Comparison of ENCODE assay signal across 9 cellular contexts in genomic region chr14:99273025-99273723, GRCh38. TPM values are rescaled to one million over a fixed set of nuclear protein-coding genes. Genes with fewer than 3 reads are reported as not detected.
A peak's percentile ranks its signal among the peaks of the same experiment; 100 is the strongest.
DNase-seq lines count a peak whose midpoint lies in the region; ATAC-seq and TF ChIP-seq lines count a peak whose summit lies in the region.
"Had no signal": no experiment of that assay in that cellular context is flagged by ENCODE, and none has a peak within 500 bp of the region (broad histone marks: within the 10 kb centered on the region; RNA-seq: fewer than 3 reads in every experiment).

No MANE protein-coding gene starts in this region.

- H3K27me3 ChIP-seq in HAP-1 (ENCODE audit: low read depth) (peaks cover 19% of the 10 kb centered on the region), Peyer's patch (peaks cover 0 to 9% of the 10 kb centered on the region in 2 donors), dorsolateral prefrontal cortex (peaks cover 0 to 82% (median 56%) of the 10 kb centered on the region in 45 donors), trophoblast cell (ENCODE audit: insufficient read depth, low read length) (peaks cover 9% of the 10 kb centered on the region)

- H2BK5ac ChIP-seq in trophoblast cell (ENCODE audit: low read depth, low read length, poor library complexity), result peak overlapping the region; percentile 38

- no peak for TF ChIP-seq CTCF in Peyer's patch (IDR thresholded peaks at IDR 0.05)
- no peak for TF ChIP-seq CTCF in dorsolateral prefrontal cortex (IDR thresholded peaks at IDR 0.05 in 54 of 56, conservative IDR thresholded peaks at IDR 0.05 in 2 of 56; ENCODE audit: low read depth in 1 of 56, partially characterized antibody in 56 of 56)

- H3K4ac ChIP-seq in trophoblast cell (ENCODE audit: low read depth, low read length), result no peak overlapping the region

- in situ Hi-C loops in HAP-1 (cut with MboI; ENCODE audit: low sequenced_read_pairs), result no loop called here

- peak overlapping the region; percentile 33 for H3K9ac ChIP-seq in trophoblast cell (ENCODE audit: low read length)

- H2BK12ac ChIP-seq in trophoblast cell (ENCODE audit: low read length), result peak overlapping the region; percentile 32

- H2AK5ac ChIP-seq in trophoblast cell (ENCODE audit: low read length), result no peak overlapping the region

- peak overlapping the region; percentile 96 for H3K4me2 ChIP-seq in trophoblast cell (ENCODE audit: low read length)

- H3K4me3 ChIP-seq in HAP-1 (no peak overlapping the region; the same call in 1 of the 2 replicates), Peyer's patch (peak overlapping the region; percentile 38 to 84 (median 56)), dorsolateral prefrontal cortex (peak overlapping the region in 46 of 59 donors; percentile 1 to 72 (median 53)), trophoblast cell (ENCODE audit: low read depth, low read length) (peak overlapping the region; percentile 36)

- peak overlapping the region; percentile 83 for H2AFZ ChIP-seq in trophoblast cell (ENCODE audit: insufficient read depth, low read length, poor library complexity)

- peak overlapping the region; percentile 12 for H4K12ac ChIP-seq in trophoblast cell (ENCODE audit: low read depth, low read length)

- H4K8ac ChIP-seq in trophoblast cell (ENCODE audit: low read depth, low read length), result peak overlapping the region; percentile 79

- H3K23ac ChIP-seq in trophoblast cell (ENCODE audit: low read length), result no peak overlapping the region

- H3K27ac ChIP-seq in Peyer's patch (peak overlapping the region; percentile 62 to 89 (median 84)), dorsolateral prefrontal cortex (peak overlapping the region in 10 of 59 donors; percentile 6 to 59 (median 24)), trophoblast cell (ENCODE audit: low read depth, low read length) (peak overlapping the region; percentile 14)

- peaks cover 11% of the 10 kb centered on the region for H3K79me1 ChIP-seq in trophoblast cell (ENCODE audit: low read length)

- WGBS in trophoblast cell (ENCODE audit: extremely low coverage, insufficient coverage, insufficient read length), result no CpG with 5 or more reads among the region's 48 CpGs

- peak overlapping the region; percentile 58 for H4K91ac ChIP-seq in trophoblast cell (ENCODE audit: low read depth, low read length)

- no peak for ATAC-seq in GM18907 (IDR thresholded peaks at IDR 0.05; ENCODE audit: unreplicated experiment)
- no peak for ATAC-seq in GM21526 (IDR thresholded peaks at IDR 0.05; ENCODE audit: low FRiP score, unreplicated experiment)

- peak in 1 of 2 donors; percentile 14 for TF ChIP-seq POLR2A in Peyer's patch (IDR thresholded peaks at IDR 0.05)

- peak; percentile 21 to 81 for DNase-seq in HAP-1 (ENCODE audit: low spot score in 2 of 2)
- peak in 2 of 3 donors; percentile 71 to 79 for DNase-seq in Peyer's patch
- no peak for DNase-seq in dorsolateral prefrontal cortex
- no peak for DNase-seq in trophoblast cell
- no peak for DNase-seq in NCI-H187 treated with DMSO at 0.1 percent for 48 hours (lab: John Stamatoyannopoulos, UW)
- DNase-seq in SHP77 treated with DMSO at 0.1 percent for 48 hours (lab: John Stamatoyannopoulos, UW), result no peak

- intact Hi-C loops in dorsolateral prefrontal cortex (cut with DNase I), result no loop called here

- H2BK120ac ChIP-seq in trophoblast cell (ENCODE audit: insufficient read depth, low read length, poor library complexity), result peak overlapping the region; percentile 64

- H3K4me1 ChIP-seq in HAP-1 (peaks cover 15% of the 10 kb centered on the region), Peyer's patch (peaks cover 0 to 42% (median 0%) of the 10 kb centered on the region in 4 donors), trophoblast cell (ENCODE audit: control insufficient read depth in 1 of 2, insufficient read depth in 2 of 2, low read length in 2 of 2) (peaks cover 27% of the 10 kb centered on the region in 2 experiments)

- H3K36me3 ChIP-seq in HAP-1 (replicated peaks) (no peaks in the 10 kb centered on the region), Peyer's patch (no peaks in the 10 kb centered on the region), trophoblast cell (ENCODE audit: control insufficient read depth in 1 of 2, insufficient read depth in 2 of 2, low read length in 2 of 2) (no peaks in the 10 kb centered on the region)

- peak overlapping the region; percentile 69 for H3K14ac ChIP-seq in trophoblast cell (ENCODE audit: low read length)

- H3K9me3 ChIP-seq in HAP-1, result no peaks in the 10 kb centered on the region
- no peaks in the 10 kb centered on the region for H3K9me3 ChIP-seq in Peyer's patch
- peaks cover 3% of the 10 kb centered on the region for H3K9me3 ChIP-seq in trophoblast cell (ENCODE audit: insufficient read depth, low read depth, low read length)

- H3K79me2 ChIP-seq in trophoblast cell (ENCODE audit: control insufficient read depth, insufficient read depth, low read length, poor library complexity), result peaks cover 4% of the 10 kb centered on the region

- H3K18ac ChIP-seq in trophoblast cell (ENCODE audit: low read length), result peak overlapping the region; percentile 71

RNA-seq across cellular contexts. Expression of gene BCL11B, which starts 1.2 kb away (rescaled TPM):
- total RNA-seq in Peyer's patch, result 10 to 100 TPM in 2 of 4 donors, 1 to 10 TPM in 2; 7.7 to 10.2 (median 10.0) TPM
- 10 to 100 TPM in 75 of 120 experiments, 1 to 10 TPM in 45; 3.3 to 16.0 (median 10.5) TPM for total RNA-seq in dorsolateral prefrontal cortex
- 1.0 and 1.1 TPM in 2 replicates for polyA plus RNA-seq in trophoblast cell (2013)
- polyA plus RNA-seq: K562 had no signal

Comparison
In these comparisons a context has a peak if more than half of its experiments do, and no peak if none do; other contexts are left out.
1. DNase-seq: peak in HAP-1 (2 of 2) and Peyer's patch (2 of 3); none in dorsolateral prefrontal cortex (0 of 10), trophoblast cell (0 of 2), NCI-H187 treated with DMSO at 0.1 percent for 48 hours (single experiment) and SHP77 treated with DMSO at 0.1 percent for 48 hours (single experiment).